10 cellular contexts compared by ENCODE assay signal in genomic region chr18:60413944-60414547, GRCh38. TPM values are rescaled to one million over a fixed set of nuclear protein-coding genes. Genes with fewer than 3 reads are reported as not detected.
DNase-seq lines count a peak whose midpoint lies in the region; ATAC-seq, FAIRE-seq and TF ChIP-seq lines count a peak whose summit lies in the region.
"Had no signal": no experiment of that assay in that cellular context is flagged by ENCODE, and none has a peak within 500 bp of the region (broad histone marks: within the 10 kb centered on the region; RNA-seq: fewer than 3 reads in every experiment).

No MANE protein-coding gene starts in this region.

- intact Hi-C loops in posterior cingulate gyrus (cut with DNase I) = no loop called here

- no peaks in the 10 kb centered on the region for H3K27me3 Mint-ChIP-seq in T-cell
- H3K27me3 Mint-ChIP-seq in activated naive CD4-positive, alpha-beta T cell treated with anti-CD3 and anti-CD28 coated beads, Interleukin-2, amount 10 ng/mL, durations not matched to agents 7 days and 5 days = no peaks in the 10 kb centered on the region

- H3K4me1 Mint-ChIP-seq in T-cell = no peaks in the 10 kb centered on the region
- H3K4me1 Mint-ChIP-seq in activated naive CD4-positive, alpha-beta T cell treated with anti-CD3 and anti-CD28 coated beads, Interleukin-2, amount 10 ng/mL, durations not matched to agents 7 days and 5 days = no peaks in the 10 kb centered on the region

- no peaks in the 10 kb centered on the region for H3K9me3 Mint-ChIP-seq in T-cell
- no peaks in the 10 kb centered on the region for H3K9me3 Mint-ChIP-seq in activated naive CD4-positive, alpha-beta T cell treated with anti-CD3 and anti-CD28 coated beads, Interleukin-2, amount 10 ng/mL, durations not matched to agents 7 days and 5 days
- H3K9me3 Mint-ChIP-seq: T-helper 1 cell treated with Interleukin-12 subunit alpha and Interleukin-12 subunit beta and Interleukin-4 antibody, amounts not matched to agents 30 μg/mL and 1 μg/mL, for 36 hours had no signal

- no peak overlapping the region for H3K4me3 Mint-ChIP-seq in T-cell
- no peak overlapping the region for H3K4me3 Mint-ChIP-seq in activated naive CD4-positive, alpha-beta T cell treated with anti-CD3 and anti-CD28 coated beads, Interleukin-2, amount 10 ng/mL, durations not matched to agents 7 days and 5 days
- H3K4me3 Mint-ChIP-seq: T-helper 1 cell treated with Interleukin-12 subunit alpha and Interleukin-12 subunit beta and Interleukin-4 antibody, amounts not matched to agents 30 μg/mL and 1 μg/mL, for 36 hours had no signal

- no peak for ATAC-seq in T-cell (replicated peaks in 1 of 4)

- H3K27ac Mint-ChIP-seq in T-cell = no peak overlapping the region
- no peak overlapping the region for H3K27ac Mint-ChIP-seq in activated naive CD4-positive, alpha-beta T cell treated with anti-CD3 and anti-CD28 coated beads, Interleukin-2, amount 10 ng/mL, durations not matched to agents 7 days and 5 days
- H3K27ac Mint-ChIP-seq: T-helper 1 cell treated with Interleukin-12 subunit alpha and Interleukin-12 subunit beta and Interleukin-4 antibody, amounts not matched to agents 30 μg/mL and 1 μg/mL, for 36 hours had no signal

- DNase-seq in AG09319 (ENCODE audit: extremely low read depth, low read depth) (no peak), GM19239 (ENCODE audit: insufficient read length, low spot score) (no peak), LNCaP clone FGC (ENCODE audit: low read depth) (no peak), fibroblast of the aortic adventitia (ENCODE audit: low read depth) (peak; percentile 12), T-cell (no peak), posterior cingulate gyrus (no peak)
- no peak for DNase-seq in stimulated activated CD4-positive, alpha-beta T cell treated with anti-CD3 and anti-CD28 coated beads, Interleukin-12 subunit alpha, Interleukin-12 subunit beta, amount 100 ng/mL, for 4 hours
- DNase-seq in activated naive CD4-positive, alpha-beta T cell treated with anti-CD3 and anti-CD28 coated beads, Interleukin-2, amount 10 ng/mL, durations not matched to agents 7 days and 5 days = no peak
- DNase-seq: stimulated activated CD4-positive, alpha-beta T cell treated with anti-CD3 and anti-CD28 coated beads, Interleukin-4, amount 100 ng/mL, for 24 hours had no signal

- POLR2A ChIA-PET in T-cell (lab: Charles Lee) = no interaction called here

- TF ChIP-seq CTCF in AG09319 (IDR thresholded peaks at IDR 0.05; ENCODE audit: low read depth, low read length) (peak; percentile 52), LNCaP clone FGC (IDR thresholded peaks at IDR 0.05; ENCODE audit: control insufficient read depth, extremely low read depth, insufficient read depth) (peak; percentile 48), fibroblast of the aortic adventitia (IDR thresholded peaks at IDR 0.05; ENCODE audit: insufficient read depth, low read length) (peak; percentile 44)

- H3K36me3 Mint-ChIP-seq in T-cell = no peaks in the 10 kb centered on the region
- H3K36me3 Mint-ChIP-seq in activated naive CD4-positive, alpha-beta T cell treated with anti-CD3 and anti-CD28 coated beads, Interleukin-2, amount 10 ng/mL, durations not matched to agents 7 days and 5 days = no peaks in the 10 kb centered on the region

- H3K4me3 ChIP-seq in LNCaP clone FGC (ENCODE audit: low read depth, low read length) (no peak overlapping the region), fibroblast of the aortic adventitia (ENCODE audit: low read depth, low read length) (no peak overlapping the region)

- CTCF ChIA-PET in T-cell (lab: Charles Lee) = no interaction called here
- CTCF ChIA-PET in activated naive CD4-positive, alpha-beta T cell treated with anti-CD3 and anti-CD28 coated beads, Interleukin-2, amount 10 ng/mL, durations not matched to agents 7 days and 5 days (lab: Charles Lee) = no interaction called here

- peak; percentile 48 for FAIRE-seq in GM19239 (lab: Jason Lieb, UNC)

RNA-seq across cellular contexts. Expression of gene MC4R, which starts 41.5 kb away (rescaled TPM):
- total RNA-seq in fibroblast of the aortic adventitia (ENCODE audit: low replicate concordance) (not detected in 2 replicates), T-cell (not detected)
